Comparison of ENCODE assay signal across 26 cellular contexts in the genomic region with DNA sequence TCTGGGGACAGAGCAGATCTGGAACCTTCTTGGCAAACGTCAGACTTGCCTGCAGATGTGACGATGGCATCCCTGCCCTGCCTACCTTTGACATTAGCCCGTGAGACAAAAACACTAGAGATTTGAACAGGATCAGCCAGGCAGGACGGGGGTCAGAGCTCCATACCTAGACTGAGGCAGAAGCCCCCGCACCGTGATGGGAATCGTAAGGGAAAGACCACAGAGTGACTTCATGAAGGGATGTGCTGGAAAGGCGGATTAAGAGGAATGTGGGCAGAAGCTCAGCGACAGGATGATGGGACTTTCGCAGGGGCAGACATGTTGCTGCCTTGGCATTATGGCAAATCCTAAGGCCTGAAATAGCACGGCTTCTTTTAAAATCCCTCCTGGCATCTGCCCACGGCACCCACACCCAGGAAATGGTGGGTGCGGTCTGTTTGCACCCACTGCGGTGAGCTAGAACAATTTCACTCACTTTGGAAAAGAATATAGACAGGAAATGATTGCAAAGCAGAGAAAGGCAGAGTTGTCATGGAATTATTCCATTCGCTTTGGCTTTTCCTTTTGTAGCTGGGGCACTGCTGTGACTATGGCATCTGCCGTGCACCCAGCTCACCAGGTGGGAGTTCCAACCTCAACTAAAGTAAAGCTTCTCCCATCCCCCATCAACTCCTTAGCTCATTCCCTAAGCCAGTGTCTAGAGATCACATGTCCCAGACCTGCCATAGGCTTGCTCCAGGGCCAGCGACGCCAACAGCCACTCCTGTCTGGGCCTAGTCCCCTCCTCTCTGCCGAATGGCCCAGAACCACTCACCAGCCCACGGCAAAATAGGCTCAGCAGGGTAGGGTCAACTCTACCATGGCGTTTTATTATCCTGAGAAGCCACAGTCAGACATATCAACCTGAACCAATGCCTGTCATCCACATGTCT.
DNase-seq lines count a peak whose midpoint lies in the region; ATAC-seq and TF ChIP-seq lines count a peak whose summit lies in the region.
"Had no signal": no experiment of that assay in that cellular context is flagged by ENCODE, and none has a peak within 500 bp of the region (broad histone marks: within the 10 kb centered on the region; RNA-seq: fewer than 3 reads in every experiment).

No MANE protein-coding gene starts in this region.

- DNase-seq in A673 (ENCODE audit: low spot score) (peak; percentile 37), tibial nerve (ENCODE audit: low spot score in 2 of 2) (no peak), heart left ventricle (no peak), cerebellar cortex (ENCODE audit: low spot score) (no peak)
- peak; percentile 22 for DNase-seq in Jurkat, Clone E6-1 (ENCODE audit: low read depth, low spot score)
- DNase-seq in naive thymus-derived CD4-positive, alpha-beta T cell = peak in 4 of 9 donors; percentile 1 to 21 (median 18)
- DNase-seq: activated CD4-positive, alpha-beta memory T cell treated with anti-CD3 and anti-CD28 coated beads, Interleukin-2, amount 10 ng/mL, durations not matched to agents 7 days and 5 days; activated gamma-delta T cell treated with Interleukin-2 at 50 U/mL for 16 hours; dermis blood vessel endothelial cell; EL; HCEC 1CT; heart right ventricle; left lung; natural killer cell; NCI-H1092; NCI-H187 treated with DMSO at 0.1 percent for 48 hours; NCI-H2227 treated with DMSO at 0.1 percent for 48 hours; NCI-H82; stimulated activated naive CD8-positive, alpha-beta T cell treated with anti-CD3 and anti-CD28 coated beads, Interleukin-15, Interleukin-2, amounts not matched to agents 100 U/mL and 50 U/mL, for 24 hours; tibial artery had no signal

- peak overlapping the region in 9 of 10 donors; percentile 40 to 70 (median 63) for H3K4me3 Mint-ChIP-seq in naive thymus-derived CD4-positive, alpha-beta T cell
- H3K4me3 Mint-ChIP-seq: activated CD4-positive, alpha-beta memory T cell treated with anti-CD3 and anti-CD28 coated beads, Interleukin-2, amount 10 ng/mL, durations not matched to agents 7 days and 5 days; natural killer cell; WTC11 had no signal

- no peak overlapping the region for H3K4me3 ChIP-seq in A673 (ENCODE audit: low read depth, low read length, poor library complexity, severe bottlenecking)
- no peak overlapping the region for H3K4me3 ChIP-seq in Jurkat, Clone E6-1 (ENCODE audit: low read length)
- no peak overlapping the region for H3K4me3 ChIP-seq in esophagus (ENCODE audit: low read depth in 1 of 2, low read length in 2 of 2)
- H3K4me3 ChIP-seq in naive thymus-derived CD4-positive, alpha-beta T cell (ENCODE audit: low read length) = no peak overlapping the region
- no peak overlapping the region for H3K4me3 ChIP-seq in tibial nerve
- H3K4me3 ChIP-seq in heart left ventricle = no peak overlapping the region
- H3K4me3 ChIP-seq: cardiac muscle cell, heart right ventricle, left lung, tibial artery had no signal

- H3K9me3 ChIP-seq in A673 (ENCODE audit: low read depth, low read length, poor library complexity, severe bottlenecking) (no peaks in the 10 kb centered on the region), esophagus (ENCODE audit: control insufficient read depth in 2 of 2, insufficient read depth in 1 of 2, low read depth in 1 of 2, low read length in 1 of 2) (no peaks in the 10 kb centered on the region), tibial nerve (no peaks in the 10 kb centered on the region), heart left ventricle (no peaks in the 10 kb centered on the region)
- H3K9me3 ChIP-seq in naive thymus-derived CD4-positive, alpha-beta T cell (ENCODE audit: control insufficient read depth in 2 of 3, low read length in 3 of 3) = no peaks in the 10 kb centered on the region
- H3K9me3 ChIP-seq: heart right ventricle, left lung, tibial artery had no signal

- H3K4me1 Mint-ChIP-seq in naive thymus-derived CD4-positive, alpha-beta T cell = peaks cover 14 to 66% (median 60%) of the 10 kb centered on the region in 7 donors

- POLR2A ChIA-PET in A673 (lab: Charles Lee; ENCODE audit: low non-redundant PET) = no interaction called here
- POLR2A ChIA-PET in naive thymus-derived CD4-positive, alpha-beta T cell (lab: Charles Lee) = interaction anchor here (0.8 kb wide), 1 partner anchor 296 kb away, joined by 3 read pairs; no protein-coding TSS in a partner anchor

- H3K27me3 ChIP-seq in A673 (replicated peaks; ENCODE audit: insufficient read depth, low read depth, low read length, poor library complexity) (no peaks in the 10 kb centered on the region), esophagus (ENCODE audit: control insufficient read depth in 1 of 2, insufficient read depth in 2 of 2, low read length in 2 of 2) (no peaks in the 10 kb centered on the region), tibial nerve (no peaks in the 10 kb centered on the region), heart left ventricle (no peaks in the 10 kb centered on the region)
- no peaks in the 10 kb centered on the region for H3K27me3 ChIP-seq in naive thymus-derived CD4-positive, alpha-beta T cell (ENCODE audit: control insufficient read depth in 2 of 2, insufficient read depth in 2 of 2, low read length in 2 of 2)
- H3K27me3 ChIP-seq: cardiac muscle cell, heart right ventricle, left lung, tibial artery had no signal

- TF ChIP-seq EP300 in tibial nerve (IDR thresholded peaks at IDR 0.05) = no peak

- CTCF ChIA-PET in A673 (lab: Charles Lee) = no interaction called here
- CTCF ChIA-PET in naive thymus-derived CD4-positive, alpha-beta T cell (lab: Charles Lee) = interaction anchor here (0.5 to 0.8 kb wide), 3 partner anchors 9 to 100 kb away, joined by 3 to 4 read pairs (median 3); no protein-coding TSS in a partner anchor

- TF ChIP-seq POLR2A in tibial nerve (IDR thresholded peaks at IDR 0.05) = no peak
- no peak for TF ChIP-seq POLR2A in heart left ventricle (IDR thresholded peaks at IDR 0.05)

- no peak for ATAC-seq in naive thymus-derived CD4-positive, alpha-beta T cell
- ATAC-seq in heart left ventricle (no peak), GM18870 (IDR thresholded peaks at IDR 0.05; ENCODE audit: unreplicated experiment) (no peak)
- ATAC-seq: left lung; natural killer cell; sciatic nerve; SK-N-SH treated with all-trans-retinoic acid at 6 μM for 48 hours; stimulated activated naive CD8-positive, alpha-beta T cell treated with anti-CD3 and anti-CD28 coated beads, Interleukin-15, Interleukin-2, amounts not matched to agents 100 U/mL and 50 U/mL, for 24 hours; WTC11 had no signal

- H3K36me3 ChIP-seq in A673 (ENCODE audit: insufficient read depth, low read length, poor library complexity, severe bottlenecking) (no peaks in the 10 kb centered on the region), esophagus (ENCODE audit: control insufficient read depth in 2 of 2, insufficient read depth in 2 of 2, low read length in 1 of 2) (no peaks in the 10 kb centered on the region), tibial nerve (no peaks in the 10 kb centered on the region), heart left ventricle (no peaks in the 10 kb centered on the region)
- H3K36me3 ChIP-seq in naive thymus-derived CD4-positive, alpha-beta T cell (ENCODE audit: control insufficient read depth in 2 of 3, insufficient read depth in 3 of 3, low read length in 3 of 3) = no peaks in the 10 kb centered on the region
- H3K36me3 ChIP-seq: cardiac muscle cell, heart right ventricle, left lung, tibial artery had no signal

- WGBS in esophagus, 2 donors = 49 to 66% methylated on average over 21 of the region's 21 CpGs
- WGBS in tibial nerve, 2 donors = 85 to 86% methylated on average over 21 of the region's 21 CpGs
- WGBS in heart left ventricle, 4 donors = 79 to 85% (median 83%) methylated on average over 21 of the region's 21 CpGs

- no peaks in the 10 kb centered on the region for H3K27me3 Mint-ChIP-seq in naive thymus-derived CD4-positive, alpha-beta T cell
- H3K27me3 Mint-ChIP-seq: activated CD4-positive, alpha-beta memory T cell treated with anti-CD3 and anti-CD28 coated beads, Interleukin-2, amount 10 ng/mL, durations not matched to agents 7 days and 5 days had no signal

- peak overlapping the region in 7 of 9 donors; percentile 3 to 60 (median 31) for H3K27ac Mint-ChIP-seq in naive thymus-derived CD4-positive, alpha-beta T cell
- H3K27ac Mint-ChIP-seq: activated CD4-positive, alpha-beta memory T cell treated with anti-CD3 and anti-CD28 coated beads, Interleukin-2, amount 10 ng/mL, durations not matched to agents 7 days and 5 days; natural killer cell; WTC11 had no signal

- no TSS peak for BruUV-seq in A673 (replicated peaks; lab: Mats Ljungman, UMichigan)

- no peak overlapping the region for H3K27ac ChIP-seq in A673 (ENCODE audit: low read depth, low read length, poor library complexity, severe bottlenecking)
- peak overlapping the region; percentile 32 to 63 for H3K27ac ChIP-seq in esophagus (ENCODE audit: low read depth in 2 of 2, low read length in 1 of 2)
- H3K27ac ChIP-seq in naive thymus-derived CD4-positive, alpha-beta T cell (ENCODE audit: low read depth, low read length) = no peak overlapping the region
- no peak overlapping the region for H3K27ac ChIP-seq in tibial nerve
- peak overlapping the region in 1 of 12 donors; percentile 5 for H3K27ac ChIP-seq in heart left ventricle
- H3K27ac ChIP-seq: cardiac muscle cell, left lung, tibial artery had no signal

- H3K4me1 ChIP-seq in A673 (ENCODE audit: insufficient read depth, low read length, poor library complexity, severe bottlenecking) (no peaks in the 10 kb centered on the region), esophagus (ENCODE audit: control insufficient read depth in 2 of 2, insufficient read depth in 2 of 2, low read length in 1 of 2) (peaks cover 0 to 3% of the 10 kb centered on the region in 2 donors), tibial nerve (no peaks in the 10 kb centered on the region), heart left ventricle (peaks cover 0 to 7% (median 0%) of the 10 kb centered on the region in 12 donors)
- peaks cover 3 to 35% of the 10 kb centered on the region in 2 donors for H3K4me1 ChIP-seq in naive thymus-derived CD4-positive, alpha-beta T cell (ENCODE audit: control insufficient read depth in 2 of 2, insufficient read depth in 2 of 2, low read length in 2 of 2)
- H3K4me1 ChIP-seq: left lung, tibial artery had no signal

- H3K36me3 Mint-ChIP-seq in naive thymus-derived CD4-positive, alpha-beta T cell = no peaks in the 10 kb centered on the region
- H3K36me3 Mint-ChIP-seq: natural killer cell, WTC11 had no signal

- TF ChIP-seq CTCF in A673 (conservative IDR thresholded peaks at IDR 0.05; ENCODE audit: low read depth, low read length) (no peak), tibial nerve (IDR thresholded peaks at IDR 0.05) (no peak), heart left ventricle (IDR thresholded peaks at IDR 0.05) (no peak)

- intact Hi-C loops in A673 (cut with micrococcal nuclease; ENCODE audit: unreplicated experiment) = no loop called here
- intact Hi-C loops in naive thymus-derived CD4-positive, alpha-beta T cell (cut with micrococcal nuclease) = loop anchor here in 1 of 2 donors (2.0 kb wide), 1 partner anchor 62 kb away; no protein-coding TSS in a partner anchor
- intact Hi-C loops in heart left ventricle (cut with DNase I) = no loop called here

- H3K9me3 Mint-ChIP-seq in naive thymus-derived CD4-positive, alpha-beta T cell = no peaks in the 10 kb centered on the region
- H3K9me3 Mint-ChIP-seq: activated CD4-positive, alpha-beta memory T cell treated with anti-CD3 and anti-CD28 coated beads, Interleukin-2, amount 10 ng/mL, durations not matched to agents 7 days and 5 days; natural killer cell had no signal

Comparison
In these comparisons a context has a peak if more than half of its experiments do, and no peak if none do; other contexts are left out.
1. DNase-seq: peak in A673 (single experiment) and Jurkat, Clone E6-1 (single experiment); none in tibial nerve (0 of 2), heart left ventricle (0 of 5) and cerebellar cortex (single experiment).
2. H3K27ac ChIP-seq: peak in esophagus (2 of 2); none in A673 (single experiment), naive thymus-derived CD4-positive, alpha-beta T cell (single experiment) and tibial nerve (0 of 4).